In the genomic region with DNA sequence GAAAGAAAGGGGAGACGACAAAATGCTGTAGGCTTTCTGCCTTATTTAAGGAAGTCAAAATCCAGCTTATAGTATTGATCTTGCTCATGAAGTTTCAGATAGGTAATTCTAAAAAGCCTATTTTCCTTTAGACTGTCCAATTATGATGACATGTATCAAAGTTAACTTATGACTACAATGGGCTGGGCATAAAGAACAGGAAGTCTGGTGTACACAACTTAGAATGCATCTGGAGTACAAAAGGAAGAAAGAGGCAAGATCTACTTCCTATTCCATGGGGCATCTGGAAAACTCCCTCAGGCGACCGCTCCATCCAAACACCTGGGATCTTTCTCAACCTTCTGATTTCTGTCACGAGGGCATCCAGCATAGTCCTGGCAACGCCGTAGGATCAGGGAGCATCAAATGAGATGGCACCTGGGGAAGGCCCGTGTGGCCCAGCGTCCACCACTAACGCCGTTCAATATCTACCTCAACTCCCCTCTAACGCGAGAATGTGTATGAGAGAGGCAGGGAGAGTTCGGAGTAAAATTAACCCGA, we compare ENCODE assay signal across 8 cellular contexts. TPM values are rescaled to one million over a fixed set of nuclear protein-coding genes. Genes with fewer than 3 reads are reported as not detected.
DNase-seq lines count a peak whose midpoint lies in the region; ATAC-seq, FAIRE-seq and TF ChIP-seq lines count a peak whose summit lies in the region.

No MANE protein-coding gene starts in this region.

- H3K9ac ChIP-seq in kidney (ENCODE audit: low read length in 2 of 2), result peak overlapping the region; percentile 70 to 72

- FAIRE-seq in kidney (lab: Jason Lieb, UNC), result no peak

- H3K27me3 ChIP-seq in ascending aorta, result no peaks in the 10 kb centered on the region
- H3K27me3 ChIP-seq in tibial artery, result peaks cover 0 to 3% of the 10 kb centered on the region in 2 donors

- H3K4me1 ChIP-seq in ascending aorta, result peaks cover 0 to 2% of the 10 kb centered on the region in 2 donors
- H3K4me1 ChIP-seq in kidney (ENCODE audit: control insufficient read depth in 1 of 2, insufficient read depth in 1 of 2, low read depth in 1 of 2, low read length in 2 of 2), result peaks cover 2 to 5% of the 10 kb centered on the region in 2 donors
- H3K4me1 ChIP-seq in tibial artery, result peaks cover 0 to 10% (median 9%) of the 10 kb centered on the region in 4 donors

- peak overlapping the region; percentile 54 to 68 for H3K4me3 ChIP-seq in ascending aorta
- H3K4me3 ChIP-seq in kidney (ENCODE audit: low read length in 2 of 2), result peak overlapping the region; percentile 85 to 94
- peak overlapping the region; percentile 47 to 66 for H3K4me3 ChIP-seq in tibial artery

- CTCF ChIA-PET in HEK293T (lab: Yijun Ruan, JAX), result no interaction called here

- POLR2A ChIA-PET in HEK293T (lab: Yijun Ruan, JAX), result no interaction called here

- DNase-seq in DMS53 (lab: John Stamatoyannopoulos, UW) (peak; percentile 81), LHCN-M2 (ENCODE audit: low read depth) (peak; percentile 36), ascending aorta (ENCODE audit: low spot score in 2 of 2) (no peak), kidney (no peak), tibial artery (no peak), HEK293T (ENCODE audit: extremely low spot score) (no peak)

- H3K9me3 ChIP-seq in ascending aorta (no peaks in the 10 kb centered on the region), kidney (ENCODE audit: control insufficient read depth in 1 of 2, low read length in 2 of 2) (no peaks in the 10 kb centered on the region), tibial artery (no peaks in the 10 kb centered on the region)

- H3K27ac ChIP-seq in ascending aorta (peak overlapping the region in 1 of 2 donors; percentile 24), kidney (ENCODE audit: low read depth in 2 of 2, low read length in 2 of 2) (peak overlapping the region in 1 of 2 donors; percentile 16), tibial artery (peak overlapping the region; percentile 3 to 5)

- ATAC-seq in GM21423 (IDR thresholded peaks at IDR 0.05; ENCODE audit: unreplicated experiment) (peak; percentile 13), GM18519 (IDR thresholded peaks at IDR 0.05; ENCODE audit: low FRiP score, unreplicated experiment) (no peak)

- TF ChIP-seq CTCF in ascending aorta (IDR thresholded peaks at IDR 0.05), result no peak
- no peak for TF ChIP-seq CTCF in kidney (IDR thresholded peaks at IDR 0.05; ENCODE audit: borderline replicate concordance, extremely low read depth, insufficient read depth)
- no peak for TF ChIP-seq CTCF in tibial artery (IDR thresholded peaks at IDR 0.05)

- intact Hi-C loops in ascending aorta (cut with DNase I) (no loop called here), kidney (cut with DNase I) (no loop called here), tibial artery (cut with DNase I; ENCODE audit: low total_unique reads) (no loop called here)

- H3K36me3 ChIP-seq in ascending aorta (no peaks in the 10 kb centered on the region), kidney (ENCODE audit: control insufficient read depth in 1 of 2, insufficient read depth in 2 of 2, low read length in 2 of 2) (no peaks in the 10 kb centered on the region), tibial artery (no peaks in the 10 kb centered on the region)

TF ChIP-seq in HEK293T, 16 proteins besides CTCF, POLR2A, EP300 and RAD21:
- TF ChIP-seq, protein P1, sequence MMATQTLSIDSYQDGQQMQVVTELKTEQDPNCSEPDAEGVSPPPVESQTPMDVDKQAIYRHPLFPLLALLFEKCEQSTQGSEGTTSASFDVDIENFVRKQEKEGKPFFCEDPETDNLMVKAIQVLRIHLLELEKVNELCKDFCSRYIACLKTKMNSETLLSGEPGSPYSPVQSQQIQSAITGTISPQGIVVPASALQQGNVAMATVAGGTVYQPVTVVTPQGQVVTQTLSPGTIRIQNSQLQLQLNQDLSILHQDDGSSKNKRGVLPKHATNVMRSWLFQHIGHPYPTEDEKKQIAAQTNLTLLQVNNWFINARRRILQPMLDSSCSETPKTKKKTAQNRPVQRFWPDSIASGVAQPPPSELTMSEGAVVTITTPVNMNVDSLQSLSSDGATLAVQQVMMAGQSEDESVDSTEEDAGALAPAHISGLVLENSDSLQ (IDR thresholded peaks at IDR 0.05), result no peak
- TF ChIP-seq CTBP1 (IDR thresholded peaks at IDR 0.05; ENCODE audit: borderline replicate concordance) (no peak), BHLHE40 (IDR thresholded peaks at IDR 0.05; ENCODE audit: borderline replicate concordance) (no peak), NFRKB (IDR thresholded peaks at IDR 0.05) (no peak), L3MBTL2 (conservative IDR thresholded peaks at IDR 0.05) (no peak)

RNA-seq across cellular contexts. Expression of gene FAM24B, which starts 0.5 kb away (rescaled TPM):
- 38.1 and 48.2 TPM in 2 replicates for total RNA-seq in LHCN-M2 (2014; rRNA removed)
- polyA plus RNA-seq in LHCN-M2 (2012), result 52.4 TPM
- not detected for total RNA-seq in ascending aorta
- 3.8 TPM for total RNA-seq in kidney
- 26.7 TPM for polyA plus RNA-seq in kidney (ENCODE audit: insufficient read depth, low read depth, low replicate concordance)

RNA-seq across cellular contexts. Expression of gene FAM24A, which starts 31.5 kb away (rescaled TPM):
- total RNA-seq in LHCN-M2 (2014; rRNA removed) (not detected in 2 replicates), ascending aorta (not detected), kidney (not detected)
- not detected for polyA plus RNA-seq in LHCN-M2 (2012)
- polyA plus RNA-seq in kidney (ENCODE audit: insufficient read depth, low read depth, low replicate concordance), result not detected

RNA-seq across cellular contexts. Expression of gene CUZD1, which starts 33.2 kb away (rescaled TPM):
- 2.5 and 4.8 TPM in 2 replicates for total RNA-seq in LHCN-M2 (2014; rRNA removed)
- polyA plus RNA-seq in LHCN-M2 (2012), result 2.1 TPM
- not detected for total RNA-seq in ascending aorta
- 0.54 TPM for total RNA-seq in kidney
- polyA plus RNA-seq in kidney (ENCODE audit: insufficient read depth, low read depth, low replicate concordance), result 0.65 TPM

Comparison
In these comparisons a context has a peak if more than half of its experiments do, and no peak if none do; other contexts are left out.
1. DNase-seq: peak in DMS53 (single experiment) and LHCN-M2 (single experiment); none in ascending aorta (0 of 2), kidney (single experiment), tibial artery (0 of 2) and HEK293T (single experiment).
2. Peak in every context shown above with its lines, with median percentiles within 50 percentile points of each other: H3K4me3 ChIP-seq.